ENCODE assay signal across 16 cellular contexts in genomic region chr1:172431721-172432192, GRCh38. TPM values are rescaled to one million over a fixed set of nuclear protein-coding genes. Genes with fewer than 3 reads are reported as not detected.
A peak's percentile ranks its signal among the peaks of the same experiment; 100 is the strongest.
DNase-seq lines count a peak whose midpoint lies in the region; FAIRE-seq and TF ChIP-seq lines count a peak whose summit lies in the region.
"Had no signal": no experiment of that assay in that cellular context is flagged by ENCODE, and none has a peak within 500 bp of the region (broad histone marks: within the 10 kb centered on the region; RNA-seq: fewer than 3 reads in every experiment).

No MANE protein-coding gene starts in this region.

- H3K27ac ChIP-seq in PC-9 (peak overlapping the region; percentile 58), esophagus (ENCODE audit: low read depth in 2 of 2, low read length in 1 of 2) (peak overlapping the region; percentile 82 to 91), small intestine (ENCODE audit: low read depth in 1 of 2, low read length in 1 of 2) (peak overlapping the region in 1 of 2 donors; percentile 23), caudate nucleus (ENCODE audit: low read depth, low read length) (no peak overlapping the region)
- H3K27ac ChIP-seq: KMS-11 had no signal

- BruUV-seq in PC-9 (replicated peaks; lab: Mats Ljungman, UMichigan), result no TSS peak

- no peak for TF ChIP-seq CTCF in PC-9 (conservative IDR thresholded peaks at IDR 0.05)

- H3K4me2 ChIP-seq in PC-9, result peak overlapping the region; percentile 63
- H3K4me2 ChIP-seq: KMS-11 had no signal

- DNase-seq in activated T-cell treated with anti-CD3 and anti-CD28 coated beads for 1 hour (ENCODE audit: low read depth), result peak; percentile 14
- no peak for DNase-seq in activated T-cell treated with anti-CD3 and anti-CD28 coated beads for 4 hours
- DNase-seq in PC-9, result peak; percentile 71 to 77
- peak; percentile 68 for DNase-seq in small intestine
- no peak for DNase-seq in NCI-H128 (lab: John Stamatoyannopoulos, UW; ENCODE audit: unreplicated experiment)
- DNase-seq in caudate nucleus (lab: John Stamatoyannopoulos, UW), result no peak
- DNase-seq in epidermal melanocyte (ENCODE audit: insufficient read length, low spot score), result no peak
- DNase-seq: anterior cingulate cortex, hypothalamus, naive B cell, NCI-H226, SHP77 treated with DMSO at 0.1 percent for 48 hours had no signal

- H3K4me3 ChIP-seq in PC-9 (peak overlapping the region; percentile 20; the same call in 1 of the 2 replicates), esophagus (ENCODE audit: low read depth in 1 of 2, low read length in 2 of 2) (no peak overlapping the region), small intestine (ENCODE audit: low read depth in 1 of 2, low read length in 2 of 2) (no peak overlapping the region)

- 40 to 46% methylated on average over 9 of the region's 9 CpGs for WGBS in esophagus, 2 donors
- 11 to 54% (median 29%) methylated on average over 9 of the region's 9 CpGs for WGBS in small intestine, 3 donors

- intact Hi-C loops in PC-9 (cut with micrococcal nuclease; ENCODE audit: unreplicated experiment), result loop anchor here (5.0 kb wide), 1 partner anchor 286 kb away; no protein-coding TSS in a partner anchor

- CTCF ChIA-PET in PC-9 (lab: Charles Lee), result interaction anchor here (0.5 to 1.3 kb wide), 3 partner anchors 17 to 446 kb away, joined by 3 to 8 read pairs (median 3); no protein-coding TSS in a partner anchor

- H3K36me3 ChIP-seq in PC-9 (ENCODE audit: low read depth) (no peaks in the 10 kb centered on the region), esophagus (ENCODE audit: control insufficient read depth in 2 of 2, insufficient read depth in 2 of 2, low read length in 1 of 2) (no peaks in the 10 kb centered on the region), small intestine (ENCODE audit: control insufficient read depth in 2 of 2, insufficient read depth in 2 of 2, low read length in 2 of 2) (no peaks in the 10 kb centered on the region)

- H3K9me3 ChIP-seq in PC-9 (ENCODE audit: insufficient read depth, low read depth) (no peaks in the 10 kb centered on the region), esophagus (ENCODE audit: control insufficient read depth in 2 of 2, insufficient read depth in 1 of 2, low read depth in 1 of 2, low read length in 1 of 2) (no peaks in the 10 kb centered on the region), small intestine (ENCODE audit: control insufficient read depth, low read depth) (no peaks in the 10 kb centered on the region)

- H3K27me3 ChIP-seq in PC-9 (ENCODE audit: insufficient read depth, low read depth) (no peaks in the 10 kb centered on the region), esophagus (ENCODE audit: control insufficient read depth in 1 of 2, insufficient read depth in 2 of 2, low read length in 2 of 2) (no peaks in the 10 kb centered on the region), small intestine (ENCODE audit: control insufficient read depth in 2 of 2, insufficient read depth in 2 of 2, low read length in 2 of 2) (no peaks in the 10 kb centered on the region)

- peak overlapping the region; percentile 73 for H2AFZ ChIP-seq in PC-9

- POLR2A ChIA-PET in PC-9 (lab: Charles Lee; ENCODE audit: unreplicated experiment), result interaction anchor here (0.6 to 0.7 kb wide), 3 partner anchors 110 to 883 kb away, joined by 4 to 5 read pairs (median 5); no protein-coding TSS in a partner anchor

- no peaks in the 10 kb centered on the region for H3K9me2 ChIP-seq in PC-9 (ENCODE audit: insufficient read depth)

- no peak for FAIRE-seq in small intestine (lab: Jason Lieb, UNC)
- FAIRE-seq: endometrium, H54 had no signal

- H3K4me1 ChIP-seq in PC-9 (replicated peaks; ENCODE audit: insufficient read depth) (peaks cover 16% of the 10 kb centered on the region), esophagus (ENCODE audit: control insufficient read depth in 2 of 2, insufficient read depth in 2 of 2, low read length in 1 of 2) (no peaks in the 10 kb centered on the region), small intestine (ENCODE audit: control insufficient read depth in 2 of 2, insufficient read depth in 1 of 2, low read depth in 1 of 2, low read length in 1 of 2) (no peaks in the 10 kb centered on the region)

- H4K20me1 ChIP-seq in PC-9 (ENCODE audit: insufficient read depth), result no peaks in the 10 kb centered on the region

- H3K79me2 ChIP-seq in PC-9 (ENCODE audit: low read depth), result no peaks in the 10 kb centered on the region

- peaks cover 19% of the 10 kb centered on the region; the same call in 1 of the 2 replicates for H3F3A ChIP-seq in PC-9 (ENCODE audit: insufficient read depth, low read depth)

RNA-seq across cellular contexts. Expression of gene C1orf105, which starts 11.3 kb away (rescaled TPM):
- not detected in 2 replicates for total RNA-seq in PC-9 (2021)
- not detected for polyA plus RNA-seq in esophagus
- 1 to 10 TPM in 1 of 3 donors, under 1 TPM in 1, not detected in 1; 0.10 to 1.1 TPM for polyA plus RNA-seq in small intestine

RNA-seq across cellular contexts. Expression of gene PIGC, which starts 12.1 kb away (rescaled TPM):
- total RNA-seq in PC-9 (2021), result 21.3 and 26.5 TPM in 2 replicates
- 10 to 100 TPM; 15.1 to 15.6 TPM for polyA plus RNA-seq in esophagus
- polyA plus RNA-seq in small intestine, result 10 to 100 TPM; 19.0 to 24.6 (median 22.2) TPM

Comparison
In these comparisons a context has a peak if more than half of its experiments do, and no peak if none do; other contexts are left out.
1. DNase-seq: peak in activated T-cell treated with anti-CD3 and anti-CD28 coated beads for 1 hour (single experiment), PC-9 (2 of 2) and small intestine (single experiment); none in activated T-cell treated with anti-CD3 and anti-CD28 coated beads for 4 hours (single experiment), NCI-H128 (single experiment), caudate nucleus (0 of 61) and epidermal melanocyte (single experiment).